20 cellular contexts compared by ENCODE assay signal in the genomic region with DNA sequence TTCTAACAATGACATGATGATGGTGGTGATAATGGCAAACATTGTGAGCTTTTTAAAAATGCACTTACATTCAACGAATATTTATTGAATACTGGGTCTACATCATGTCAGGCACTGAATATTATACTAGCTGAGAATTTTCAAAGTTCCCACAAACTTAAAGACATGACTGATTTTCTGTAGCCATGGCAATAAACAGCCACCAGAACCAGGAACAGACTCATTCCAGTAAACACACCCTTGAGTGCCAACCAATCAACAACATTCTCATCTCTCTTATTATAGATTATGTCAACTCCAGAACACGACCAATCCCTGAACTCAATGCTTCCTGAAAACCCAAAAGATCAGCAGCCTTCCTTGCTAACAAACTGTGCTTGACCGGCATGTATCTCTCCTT.
DNase-seq lines count a peak whose midpoint lies in the region; ATAC-seq, FAIRE-seq and TF ChIP-seq lines count a peak whose summit lies in the region.
"Had no signal": no experiment of that assay in that cellular context is flagged by ENCODE, and none has a peak within 500 bp of the region (broad histone marks: within the 10 kb centered on the region; RNA-seq: fewer than 3 reads in every experiment).

No MANE protein-coding gene starts in this region.

- H3K27me3 Mint-ChIP-seq in HFFc6 (ENCODE audit: insufficient read depth), result peaks cover 3% of the 10 kb centered on the region
- H3K27me3 Mint-ChIP-seq: CD4-positive, CD25-positive, alpha-beta regulatory T cell; stimulated activated memory B cell treated with anti-CD40 and anti-IgM and Interleukin-4, amounts not matched to agents 10 μg/mL and 1 μg/mL and 100 μg/mL, for 72 hours had no signal

- H3K27ac ChIP-seq in body of pancreas, result no peak overlapping the region
- H3K27ac ChIP-seq: heart left ventricle, right atrium auricular region had no signal

- 48 to 57% methylated on average over 3 of the region's 3 CpGs for WGBS in body of pancreas, 2 donors

- no peaks in the 10 kb centered on the region for H3K36me3 ChIP-seq in body of pancreas (replicated peaks in 1 of 2; ENCODE audit: insufficient read depth in 1 of 2, low read depth in 2 of 2)
- H3K36me3 ChIP-seq: heart left ventricle, right atrium auricular region had no signal

- no peaks in the 10 kb centered on the region for H3K27me3 ChIP-seq in body of pancreas
- H3K27me3 ChIP-seq: heart left ventricle, right atrium auricular region had no signal

- peak; percentile 57 for DNase-seq in AG10803 (ENCODE audit: low read depth)
- DNase-seq in HFFc6, result peak; percentile 40
- DNase-seq in body of pancreas, result no peak
- DNase-seq in kidney tubule cell (ENCODE audit: low spot score), result peak; percentile 32
- no peak for DNase-seq in NCI-H2107 (lab: John Stamatoyannopoulos, UW)
- DNase-seq in GM19239 (ENCODE audit: insufficient read length, low spot score), result no peak
- DNase-seq in AML-193 (lab: John Stamatoyannopoulos, UW), result no peak
- DNase-seq in NCI-H1436 treated with DMSO at 0.1 percent for 48 hours (lab: John Stamatoyannopoulos, UW), result no peak
- DNase-seq: activated CD4-positive, CD25-positive, alpha-beta regulatory T cell treated with anti-CD3 and anti-CD28 coated beads, Interleukin-2, amount 50 U/mL, for 72 hours; activated T-cell treated with anti-CD3 and anti-CD28 coated beads, Interleukin-2, amount 50 U/mL, for 4 hours; anterior cingulate cortex; CD4-positive, CD25-positive, alpha-beta regulatory T cell; GOT3; heart left ventricle; natural killer cell; NCI-H2081; stimulated activated CD4-positive, alpha-beta T cell treated with anti-CD3 and anti-CD28 coated beads, Interleukin-4, amount 100 ng/mL, for 24 hours had no signal

- intact Hi-C loops in body of pancreas (cut with DNase I), result no loop called here

- no peak overlapping the region for H3K4me3 ChIP-seq in AG10803 (ENCODE audit: low read length)
- H3K4me3 ChIP-seq in body of pancreas, result no peak overlapping the region
- H3K4me3 ChIP-seq: heart left ventricle, right atrium auricular region had no signal

- peak overlapping the region; percentile 25 for H3K27ac Mint-ChIP-seq in HFFc6
- H3K27ac Mint-ChIP-seq: CD4-positive, CD25-positive, alpha-beta regulatory T cell; natural killer cell; stimulated activated memory B cell treated with anti-CD40 and anti-IgM and Interleukin-4, amounts not matched to agents 10 μg/mL and 1 μg/mL and 100 μg/mL, for 72 hours had no signal

- FAIRE-seq in GM19239 (lab: Jason Lieb, UNC), result no peak

- no peak for TF ChIP-seq CTCF in AG10803 (conservative IDR thresholded peaks at IDR 0.05; ENCODE audit: low read length)
- TF ChIP-seq CTCF in HFFc6 (IDR thresholded peaks at IDR 0.05), result no peak
- TF ChIP-seq CTCF in body of pancreas (IDR thresholded peaks at IDR 0.05), result no peak

- no peaks in the 10 kb centered on the region for H3K9me3 ChIP-seq in body of pancreas
- H3K9me3 ChIP-seq: heart left ventricle, right atrium auricular region had no signal

- no peak for TF ChIP-seq POLR2A in body of pancreas (IDR thresholded peaks at IDR 0.05)

- peaks cover 38% of the 10 kb centered on the region for H3K4me1 Mint-ChIP-seq in HFFc6 (ENCODE audit: low read depth)

- no peaks in the 10 kb centered on the region for H3K4me1 ChIP-seq in body of pancreas
- H3K4me1 ChIP-seq: right atrium auricular region had no signal

- H3K4me3 Mint-ChIP-seq in HFFc6, result peak overlapping the region; percentile 4; the same call in 1 of the 2 replicates
- H3K4me3 Mint-ChIP-seq: activated T-cell treated with anti-CD3 and anti-CD28 coated beads, Interleukin-2, amount 50 U/mL, for 4 hours; CD4-positive, CD25-positive, alpha-beta regulatory T cell; natural killer cell; stimulated activated memory B cell treated with anti-CD40 and anti-IgM and Interleukin-4, amounts not matched to agents 10 μg/mL and 1 μg/mL and 100 μg/mL, for 72 hours had no signal

- H3K36me3 Mint-ChIP-seq in HFFc6 (ENCODE audit: low read depth), result no peaks in the 10 kb centered on the region
- H3K36me3 Mint-ChIP-seq: CD4-positive, CD25-positive, alpha-beta regulatory T cell; natural killer cell; stimulated activated memory B cell treated with anti-CD40 and anti-IgM and Interleukin-4, amounts not matched to agents 10 μg/mL and 1 μg/mL and 100 μg/mL, for 72 hours had no signal

- peak; percentile 52 for ATAC-seq in body of pancreas
- ATAC-seq: left lobe of liver; natural killer cell; stimulated activated memory B cell treated with anti-CD40 and anti-IgM and Interleukin-4, amounts not matched to agents 10 μg/mL and 1 μg/mL and 100 μg/mL, for 72 hours had no signal

- no peaks in the 10 kb centered on the region for H3K9me3 Mint-ChIP-seq in HFFc6
- H3K9me3 Mint-ChIP-seq: activated T-cell treated with anti-CD3 and anti-CD28 coated beads, Interleukin-2, amount 50 U/mL, for 4 hours; CD4-positive, CD25-positive, alpha-beta regulatory T cell; natural killer cell; stimulated activated memory B cell treated with anti-CD40 and anti-IgM and Interleukin-4, amounts not matched to agents 10 μg/mL and 1 μg/mL and 100 μg/mL, for 72 hours had no signal

Comparison
In these comparisons a context has a peak if more than half of its experiments do, and no peak if none do; other contexts are left out.
1. DNase-seq: peak in AG10803 (single experiment), HFFc6 (single experiment) and kidney tubule cell (single experiment); none in body of pancreas (0 of 4), NCI-H2107 (single experiment), GM19239 (single experiment), AML-193 (0 of 2) and NCI-H1436 treated with DMSO at 0.1 percent for 48 hours (single experiment).